In genomic region chr3:186866095-186866494, GRCh38 we compare ENCODE assay signal across 6 cellular contexts. TPM values are rescaled to one million over a fixed set of nuclear protein-coding genes. Genes with fewer than 3 reads are reported as not detected.
"Had no signal": no experiment of that assay in that cellular context is flagged by ENCODE, and none has a peak within 500 bp of the region (broad histone marks: within the 10 kb centered on the region; RNA-seq: fewer than 3 reads in every experiment).

No MANE protein-coding gene starts in this region.

RNA-seq across cellular contexts. Expression of gene ADIPOQ, which starts 23.6 kb away (rescaled TPM):
- total RNA-seq: HepG2, HT-29, HT1080, IMR-90, K562 had no signal
- polyA plus RNA-seq: HepG2, IgD-negative memory B cell, IMR-90 had no signal
